In the genomic region with DNA sequence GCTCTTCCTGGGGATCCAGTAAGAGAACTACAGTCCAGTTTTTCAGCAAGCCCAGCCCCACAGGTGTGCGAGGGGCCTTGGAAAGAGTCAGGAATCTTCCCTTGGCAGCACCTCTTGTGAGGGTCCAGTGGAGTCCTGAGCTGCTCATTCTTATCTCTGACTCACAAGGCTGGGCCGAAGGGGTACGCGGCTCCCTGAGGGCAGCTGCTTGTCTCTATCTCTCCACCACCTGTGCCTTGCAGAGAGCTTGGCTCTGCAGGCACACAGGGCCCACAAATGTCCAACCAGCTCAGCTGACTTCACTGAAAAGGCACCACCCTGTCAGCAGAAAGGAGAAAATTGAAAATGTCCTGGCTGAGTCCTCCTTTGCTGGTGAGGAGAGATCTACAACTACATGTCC, we compare ENCODE assay signal across 20 cellular contexts. TPM values are rescaled to one million over a fixed set of nuclear protein-coding genes. Genes with fewer than 3 reads are reported as not detected.
"Had no signal": no experiment of that assay in that cellular context is flagged by ENCODE, and none has a peak within 500 bp of the region (broad histone marks: within the 10 kb centered on the region; RNA-seq: fewer than 3 reads in every experiment).

No MANE protein-coding gene starts in this region.

- H3K4me3 Mint-ChIP-seq: naive thymus-derived CD8-positive, alpha-beta T cell; stimulated activated memory B cell treated with anti-CD40 and anti-IgM and Interleukin-4, amounts not matched to agents 10 μg/mL and 1 μg/mL and 100 μg/mL, for 72 hours; stimulated activated naive CD8-positive, alpha-beta T cell treated with anti-CD3 and anti-CD28 coated beads, Interleukin-15, Interleukin-2, amounts not matched to agents 100 ng/mL and 50 ng/mL, for 24 hours had no signal

- H3K4me1 Mint-ChIP-seq: naive thymus-derived CD8-positive, alpha-beta T cell; stimulated activated memory B cell treated with anti-CD40 and anti-IgM and Interleukin-4, amounts not matched to agents 10 μg/mL and 1 μg/mL and 100 μg/mL, for 72 hours had no signal

- H3K27ac ChIP-seq: colonic mucosa, hepatocyte, tibial artery, upper lobe of right lung, vagina had no signal

- DNase-seq: colonic mucosa; dermis blood vessel endothelial cell; foreskin melanocyte; kidney; left cardiac atrium; mesendoderm; naive thymus-derived CD8-positive, alpha-beta T cell; nucleus accumbens; pancreas; right cardiac atrium; stimulated activated CD4-positive, alpha-beta T cell treated with anti-CD3 and anti-CD28 coated beads, Interleukin-4, amount 100 ng/mL, for 1 hour; stimulated activated CD8-positive, alpha-beta memory T cell treated with anti-CD3 and anti-CD28 coated beads, Interleukin-4, amount 100 ng/mL, for 48 hours; tibial artery; upper lobe of right lung had no signal

- H3K27me3 Mint-ChIP-seq: naive thymus-derived CD8-positive, alpha-beta T cell; progenitor cell of endocrine pancreas; stimulated activated memory B cell treated with anti-CD40 and anti-IgM and Interleukin-4, amounts not matched to agents 10 μg/mL and 1 μg/mL and 100 μg/mL, for 72 hours; stimulated activated naive CD8-positive, alpha-beta T cell treated with anti-CD3 and anti-CD28 coated beads, Interleukin-15, Interleukin-2, amounts not matched to agents 100 ng/mL and 50 ng/mL, for 24 hours had no signal

- H3K9me3 Mint-ChIP-seq: naive thymus-derived CD8-positive, alpha-beta T cell; stimulated activated memory B cell treated with anti-CD40 and anti-IgM and Interleukin-4, amounts not matched to agents 10 μg/mL and 1 μg/mL and 100 μg/mL, for 72 hours; stimulated activated naive CD8-positive, alpha-beta T cell treated with anti-CD3 and anti-CD28 coated beads, Interleukin-15, Interleukin-2, amounts not matched to agents 100 ng/mL and 50 ng/mL, for 24 hours had no signal

- H3K4me2 ChIP-seq: hepatocyte had no signal

- ATAC-seq: left cardiac atrium; naive thymus-derived CD8-positive, alpha-beta T cell; pancreas; right cardiac atrium; stimulated activated memory B cell treated with anti-CD40 and anti-IgM and Interleukin-4, amounts not matched to agents 10 μg/mL and 1 μg/mL and 100 μg/mL, for 72 hours; upper lobe of right lung had no signal

- H3K36me3 ChIP-seq: colonic mucosa had no signal

- H3K4me1 ChIP-seq: colonic mucosa, tibial artery, upper lobe of right lung, vagina had no signal

- H3K27me3 ChIP-seq: colonic mucosa, hepatocyte, pancreas, tibial artery, upper lobe of right lung, vagina had no signal

- FAIRE-seq: endothelial cell of umbilical vein, kidney, pancreas had no signal

- H3K27ac Mint-ChIP-seq: progenitor cell of endocrine pancreas; stimulated activated memory B cell treated with anti-CD40 and anti-IgM and Interleukin-4, amounts not matched to agents 10 μg/mL and 1 μg/mL and 100 μg/mL, for 72 hours; stimulated activated naive CD8-positive, alpha-beta T cell treated with anti-CD3 and anti-CD28 coated beads, Interleukin-15, Interleukin-2, amounts not matched to agents 100 ng/mL and 50 ng/mL, for 24 hours had no signal

- H3K9me3 ChIP-seq: colonic mucosa, pancreas, tibial artery, upper lobe of right lung, vagina had no signal

- H3K4me3 ChIP-seq: colonic mucosa, hepatocyte, pancreas, tibial artery, upper lobe of right lung, vagina had no signal

- H3K79me2 ChIP-seq: hepatocyte had no signal

- H2AFZ ChIP-seq: hepatocyte had no signal

RNA-seq across cellular contexts. Expression of a gene that starts 23.8 kb away (rescaled TPM):
- total RNA-seq: colonic mucosa, endothelial cell of umbilical vein, hepatocyte, progenitor cell of endocrine pancreas, upper lobe of right lung, vagina had no signal
